Comparison of ENCODE assay signal across 28 cellular contexts in the genomic region with DNA sequence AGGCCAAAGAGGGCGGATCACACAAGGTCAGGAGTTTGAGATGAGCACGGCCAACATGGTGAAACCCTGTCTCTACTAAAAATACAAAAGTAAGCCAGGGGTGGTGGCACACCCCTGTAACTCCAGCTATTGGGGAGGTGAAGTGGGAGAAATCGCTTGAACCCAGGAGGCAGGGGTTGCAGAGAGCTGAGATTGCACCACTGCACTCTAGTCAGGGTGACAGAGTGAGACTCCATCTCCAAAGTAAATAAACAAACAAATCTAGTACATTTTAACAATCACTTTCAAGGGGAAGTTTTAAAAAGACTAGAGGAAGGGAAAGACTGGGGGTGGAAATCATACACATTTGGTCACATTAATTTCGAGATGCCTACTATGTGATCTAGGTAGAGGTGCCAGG.
"Had no signal": no experiment of that assay in that cellular context is flagged by ENCODE, and none has a peak within 500 bp of the region (broad histone marks: within the 10 kb centered on the region; RNA-seq: fewer than 3 reads in every experiment).

No MANE protein-coding gene starts in this region.

- H3K4me3 ChIP-seq: colonic mucosa, gastrocnemius medialis, neural progenitor cell, smooth muscle cell, testis, tibial artery, upper lobe of left lung had no signal

- H3K36me3 ChIP-seq: colonic mucosa had no signal

- H3K27ac ChIP-seq: colonic mucosa, epithelial cell of prostate, gastrocnemius medialis, neural progenitor cell, parathyroid adenoma, testis, tibial artery, upper lobe of left lung had no signal

- ATAC-seq: esophagus mucosa; gastrocnemius medialis; naive thymus-derived CD4-positive, alpha-beta T cell; sciatic nerve; stimulated activated naive CD8-positive, alpha-beta T cell treated with anti-CD3 and anti-CD28 coated beads, Interleukin-15, Interleukin-2, amounts not matched to agents 100 U/mL and 50 U/mL, for 24 hours had no signal

- H3K4me1 Mint-ChIP-seq: endodermal cell, nephron had no signal

- H3K27me3 Mint-ChIP-seq: dendritic cell treated with granulocyte-macrophage colony-stimulating factor and Interleukin-4, amounts not matched to agents 40 ng/mL and 50 ng/mL, for 4 days; naive thymus-derived CD4-positive, alpha-beta T cell; progenitor cell of endocrine pancreas had no signal

- H3K27ac Mint-ChIP-seq: dendritic cell treated with granulocyte-macrophage colony-stimulating factor and Interleukin-4, amounts not matched to agents 40 ng/mL and 50 ng/mL, for 4 days; endodermal cell; nephron; neural progenitor cell; progenitor cell of endocrine pancreas had no signal

- H3K27me3 ChIP-seq: colonic mucosa, gastrocnemius medialis, neural progenitor cell, testis, tibial artery, upper lobe of left lung had no signal

- H3K4me3 Mint-ChIP-seq: dendritic cell treated with granulocyte-macrophage colony-stimulating factor and Interleukin-4, amounts not matched to agents 40 ng/mL and 50 ng/mL, for 4 days; endodermal cell; naive thymus-derived CD4-positive, alpha-beta T cell; nephron; neural progenitor cell had no signal

- H3K9me3 Mint-ChIP-seq: dendritic cell treated with granulocyte-macrophage colony-stimulating factor and Interleukin-4, amounts not matched to agents 40 ng/mL and 50 ng/mL, for 4 days; endodermal cell; nephron; neural progenitor cell had no signal

- DNase-seq: colonic mucosa; effector CD8-positive, alpha-beta T cell; endodermal cell; foreskin fibroblast; gastrocnemius medialis; head of caudate nucleus; mammary epithelial cell; mesendoderm; midbrain; naive thymus-derived CD4-positive, alpha-beta T cell; stimulated activated CD4-positive, alpha-beta T cell treated with anti-CD3 and anti-CD28 coated beads, Interleukin-12 subunit alpha, Interleukin-12 subunit beta, amount 100 ng/mL, for 4 hours; stimulated activated CD4-positive, alpha-beta T cell treated with anti-CD3 and anti-CD28 coated beads, Interleukin-1b, Interleukin-23, amount 100 ng/mL, for 48 hours; stimulated activated CD4-positive, alpha-beta T cell treated with anti-CD3 and anti-CD28 coated beads, Interleukin-4, amount 100 ng/mL, for 1 hour; stimulated activated CD8-positive, alpha-beta memory T cell treated with anti-CD3 and anti-CD28 coated beads, Interleukin-4, amount 100 ng/mL, for 48 hours; stimulated activated naive CD8-positive, alpha-beta T cell treated with anti-CD3 and anti-CD28 coated beads, Interleukin-15, Interleukin-2, amounts not matched to agents 100 U/mL and 50 U/mL, for 24 hours; substantia nigra; testis; tibial artery; upper lobe of left lung had no signal

- H3K9me3 ChIP-seq: colonic mucosa, gastrocnemius medialis, testis, tibial artery, upper lobe of left lung had no signal

- H3K4me1 ChIP-seq: colonic mucosa, neural progenitor cell, parathyroid adenoma, testis had no signal
